In the genomic region with DNA sequence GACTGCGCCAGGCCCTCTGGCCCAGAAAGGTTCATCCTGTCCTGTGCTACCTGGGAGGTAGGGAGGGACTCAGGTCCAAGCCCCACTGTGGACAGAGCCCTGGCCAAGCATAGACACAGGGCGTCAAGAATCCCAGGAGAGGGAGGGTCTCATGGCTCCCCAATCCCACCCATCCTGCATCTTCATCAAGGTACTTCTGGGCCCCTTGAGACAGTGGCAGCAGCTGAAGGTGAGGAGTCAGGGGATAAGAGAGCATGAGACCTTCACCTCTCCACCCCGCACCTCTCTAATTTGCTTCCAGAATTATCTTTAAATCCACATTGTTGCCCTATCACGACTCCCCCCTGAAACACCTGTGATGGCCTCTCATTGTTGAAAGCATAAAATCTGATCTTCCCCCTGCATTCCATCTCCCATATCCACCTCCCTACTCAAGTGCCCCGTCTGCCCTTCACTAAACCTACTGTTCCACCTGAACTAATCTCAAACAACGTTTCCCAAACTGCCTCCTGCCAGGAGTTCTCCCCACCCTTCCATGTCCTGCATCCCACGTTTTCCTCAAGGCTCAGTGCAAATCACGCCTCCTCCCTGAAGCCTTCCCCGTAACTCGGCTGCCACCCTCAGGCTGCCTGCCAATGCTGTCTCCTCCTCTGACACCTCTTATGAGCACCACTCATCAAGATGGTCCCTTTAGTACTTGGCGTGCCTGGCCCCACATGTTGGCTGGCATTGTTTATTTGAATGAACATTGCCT, we compare ENCODE assay signal across 1 cellular context.
TF ChIP-seq lines count a peak whose summit lies in the region.

No MANE protein-coding gene starts in this region.

TF ChIP-seq in HepG2, 621 proteins besides CTCF, POLR2A, EP300 and RAD21 (continued from another document and continues in another):
- TF ChIP-seq ZNF343 (CRISPR knock-in tag; IDR thresholded peaks at IDR 0.05) (no peak), ZNF713 (CRISPR knock-in tag; IDR thresholded peaks at IDR 0.05) (no peak), FOXA1 (IDR thresholded peaks at IDR 0.05) (no peak), FOXA1 (CRISPR knock-in tag; IDR thresholded peaks at IDR 0.05) (no peak), ZNF292 (CRISPR knock-in tag; IDR thresholded peaks at IDR 0.05; ENCODE audit: borderline replicate concordance, low read depth) (no peak), JUNB (CRISPR knock-in tag; IDR thresholded peaks at IDR 0.05; ENCODE audit: borderline replicate concordance) (peak; percentile 49; the same call in 1 of the 2 replicates), ZNF574 (CRISPR knock-in tag; IDR thresholded peaks at IDR 0.05) (peak; percentile 42; the same call in 1 of the 2 replicates), ZNF136 (CRISPR knock-in tag; IDR thresholded peaks at IDR 0.05; ENCODE audit: low read depth) (no peak), LBX2 (CRISPR knock-in tag; IDR thresholded peaks at IDR 0.05; ENCODE audit: borderline replicate concordance) (no peak), ZSCAN9 (CRISPR knock-in tag; IDR thresholded peaks at IDR 0.05; ENCODE audit: borderline replicate concordance) (no peak), ZBTB25 (CRISPR knock-in tag; IDR thresholded peaks at IDR 0.05) (no peak), KDM5A (IDR thresholded peaks at IDR 0.05; ENCODE audit: borderline replicate concordance, low read length) (no peak), ZIK1 (CRISPR knock-in tag; IDR thresholded peaks at IDR 0.05; ENCODE audit: borderline replicate concordance, low read depth) (no peak), ZNF224 (CRISPR knock-in tag; IDR thresholded peaks at IDR 0.05) (no peak), ZNF10 (CRISPR knock-in tag; IDR thresholded peaks at IDR 0.05; ENCODE audit: borderline replicate concordance, low read depth) (no peak), FOXJ3 (CRISPR knock-in tag; IDR thresholded peaks at IDR 0.05; ENCODE audit: borderline replicate concordance) (no peak), PRPF4 (IDR thresholded peaks at IDR 0.05; ENCODE audit: low read depth, low read length, poor library complexity, severe bottlenecking) (no peak), ZFP91 (CRISPR knock-in tag; IDR thresholded peaks at IDR 0.05; ENCODE audit: borderline replicate concordance) (no peak), MTA3 (CRISPR knock-in tag; IDR thresholded peaks at IDR 0.05) (no peak), ZNF253 (CRISPR knock-in tag; IDR thresholded peaks at IDR 0.05; ENCODE audit: borderline replicate concordance) (no peak), YEATS4 (CRISPR knock-in tag; IDR thresholded peaks at IDR 0.05; ENCODE audit: borderline replicate concordance) (no peak), ZNF225 (CRISPR knock-in tag; IDR thresholded peaks at IDR 0.05) (no peak), EED (CRISPR knock-in tag; IDR thresholded peaks at IDR 0.05) (no peak), ZNF331 (CRISPR knock-in tag; IDR thresholded peaks at IDR 0.05) (peak; percentile 45; the same call in 1 of the 2 replicates), KLF15 (CRISPR knock-in tag; IDR thresholded peaks at IDR 0.05; ENCODE audit: borderline replicate concordance) (no peak), ZNF496 (CRISPR knock-in tag; IDR thresholded peaks at IDR 0.05; ENCODE audit: insufficient replicate concordance) (no peak), HMG20A (CRISPR knock-in tag; IDR thresholded peaks at IDR 0.05; ENCODE audit: borderline replicate concordance) (no peak), ARNTL (CRISPR knock-in tag; IDR thresholded peaks at IDR 0.05) (no peak), ASH2L (IDR thresholded peaks at IDR 0.05; ENCODE audit: insufficient read length, low read depth, low read length) (no peak), ZNF737 (CRISPR knock-in tag; IDR thresholded peaks at IDR 0.05; ENCODE audit: borderline replicate concordance) (no peak), ELF3 (CRISPR knock-in tag; IDR thresholded peaks at IDR 0.05) (peak; percentile 34; the same call in 1 of the 2 replicates), HOXA9 (CRISPR knock-in tag; IDR thresholded peaks at IDR 0.05; ENCODE audit: borderline replicate concordance) (no peak), NONO (IDR thresholded peaks at IDR 0.05) (no peak), NONO (CRISPR knock-in tag; conservative IDR thresholded peaks at IDR 0.05) (0 out of 2 replicates have a peak, but pooled peaks have one; percentile 39), TP53 (CRISPR knock-in tag; conservative IDR thresholded peaks at IDR 0.05) (no peak), ZBTB46 (CRISPR knock-in tag; IDR thresholded peaks at IDR 0.05; ENCODE audit: borderline replicate concordance) (no peak), RFX5 (IDR thresholded peaks at IDR 0.05; ENCODE audit: low read depth, low read length) (no peak), FOXK2 (IDR thresholded peaks at IDR 0.05) (no peak), RBFOX2 (IDR thresholded peaks at IDR 0.05; ENCODE audit: low read depth, low read length) (no peak), THAP8 (CRISPR knock-in tag; IDR thresholded peaks at IDR 0.05; ENCODE audit: borderline replicate concordance) (no peak), GFI1 (CRISPR knock-in tag; IDR thresholded peaks at IDR 0.05; ENCODE audit: borderline replicate concordance) (peak; percentile 90), PBX3 (CRISPR knock-in tag; IDR thresholded peaks at IDR 0.05; ENCODE audit: borderline replicate concordance) (no peak), ZNF333 (CRISPR knock-in tag; IDR thresholded peaks at IDR 0.05; ENCODE audit: borderline replicate concordance) (0 out of 2 replicates have a peak, but pooled peaks have one; percentile 57), FOXM1 (CRISPR knock-in tag; IDR thresholded peaks at IDR 0.05) (no peak), NRL (CRISPR knock-in tag; IDR thresholded peaks at IDR 0.05; ENCODE audit: borderline replicate concordance) (no peak), ZNF792 (CRISPR knock-in tag; IDR thresholded peaks at IDR 0.05) (no peak), PPARG (CRISPR knock-in tag; conservative IDR thresholded peaks at IDR 0.05) (no peak), PBX2 (CRISPR knock-in tag; IDR thresholded peaks at IDR 0.05) (no peak), FOSL2 (CRISPR knock-in tag; IDR thresholded peaks at IDR 0.05) (peak; percentile 69)
- TF ChIP-seq, protein P1, sequence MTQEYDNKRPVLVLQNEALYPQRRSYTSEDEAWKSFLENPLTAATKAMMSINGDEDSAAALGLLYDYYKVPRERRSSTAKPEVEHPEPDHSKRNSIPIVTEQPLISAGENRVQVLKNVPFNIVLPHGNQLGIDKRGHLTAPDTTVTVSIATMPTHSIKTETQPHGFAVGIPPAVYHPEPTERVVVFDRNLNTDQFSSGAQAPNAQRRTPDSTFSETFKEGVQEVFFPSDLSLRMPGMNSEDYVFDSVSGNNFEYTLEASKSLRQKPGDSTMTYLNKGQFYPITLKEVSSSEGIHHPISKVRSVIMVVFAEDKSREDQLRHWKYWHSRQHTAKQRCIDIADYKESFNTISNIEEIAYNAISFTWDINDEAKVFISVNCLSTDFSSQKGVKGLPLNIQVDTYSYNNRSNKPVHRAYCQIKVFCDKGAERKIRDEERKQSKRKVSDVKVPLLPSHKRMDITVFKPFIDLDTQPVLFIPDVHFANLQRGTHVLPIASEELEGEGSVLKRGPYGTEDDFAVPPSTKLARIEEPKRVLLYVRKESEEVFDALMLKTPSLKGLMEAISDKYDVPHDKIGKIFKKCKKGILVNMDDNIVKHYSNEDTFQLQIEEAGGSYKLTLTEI (CRISPR knock-in tag; conservative IDR thresholded peaks at IDR 0.05) = no peak
- TF ChIP-seq, protein P2, sequence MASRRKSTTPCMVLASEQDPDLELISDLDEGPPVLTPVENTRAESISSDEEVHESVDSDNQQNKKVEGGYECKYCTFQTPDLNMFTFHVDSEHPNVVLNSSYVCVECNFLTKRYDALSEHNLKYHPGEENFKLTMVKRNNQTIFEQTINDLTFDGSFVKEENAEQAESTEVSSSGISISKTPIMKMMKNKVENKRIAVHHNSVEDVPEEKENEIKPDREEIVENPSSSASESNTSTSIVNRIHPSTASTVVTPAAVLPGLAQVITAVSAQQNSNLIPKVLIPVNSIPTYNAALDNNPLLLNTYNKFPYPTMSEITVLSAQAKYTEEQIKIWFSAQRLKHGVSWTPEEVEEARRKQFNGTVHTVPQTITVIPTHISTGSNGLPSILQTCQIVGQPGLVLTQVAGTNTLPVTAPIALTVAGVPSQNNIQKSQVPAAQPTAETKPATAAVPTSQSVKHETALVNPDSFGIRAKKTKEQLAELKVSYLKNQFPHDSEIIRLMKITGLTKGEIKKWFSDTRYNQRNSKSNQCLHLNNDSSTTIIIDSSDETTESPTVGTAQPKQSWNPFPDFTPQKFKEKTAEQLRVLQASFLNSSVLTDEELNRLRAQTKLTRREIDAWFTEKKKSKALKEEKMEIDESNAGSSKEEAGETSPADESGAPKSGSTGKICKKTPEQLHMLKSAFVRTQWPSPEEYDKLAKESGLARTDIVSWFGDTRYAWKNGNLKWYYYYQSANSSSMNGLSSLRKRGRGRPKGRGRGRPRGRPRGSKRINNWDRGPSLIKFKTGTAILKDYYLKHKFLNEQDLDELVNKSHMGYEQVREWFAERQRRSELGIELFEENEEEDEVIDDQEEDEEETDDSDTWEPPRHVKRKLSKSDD (CRISPR knock-in tag; IDR thresholded peaks at IDR 0.05; ENCODE audit: low read depth) = no peak
